15 cellular contexts compared by ENCODE assay signal in the genomic region with DNA sequence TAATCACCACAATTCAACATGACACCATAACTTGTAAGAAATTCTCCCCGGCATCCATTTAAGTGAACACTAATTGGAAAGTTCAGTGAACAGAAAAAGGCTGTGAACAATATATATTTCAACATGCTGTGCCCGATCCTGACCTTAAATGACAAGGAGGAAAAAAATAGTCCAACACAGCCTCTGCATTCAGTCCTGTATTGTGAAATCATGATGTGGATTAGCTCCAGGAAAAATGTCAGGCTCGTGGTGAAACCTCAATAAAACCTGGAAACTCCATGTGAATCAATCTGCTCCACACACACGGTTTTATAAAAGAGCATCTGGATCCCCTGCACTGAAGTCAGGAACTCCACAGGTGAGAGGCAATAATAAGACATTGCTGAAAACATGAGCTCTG.
DNase-seq lines count a peak whose midpoint lies in the region; ATAC-seq, FAIRE-seq and TF ChIP-seq lines count a peak whose summit lies in the region.
"Had no signal": no experiment of that assay in that cellular context is flagged by ENCODE, and none has a peak within 500 bp of the region (broad histone marks: within the 10 kb centered on the region; RNA-seq: fewer than 3 reads in every experiment).

No MANE protein-coding gene starts in this region.

- no peaks in the 10 kb centered on the region for H3F3A ChIP-seq in neural cell (ENCODE audit: insufficient read depth, low read length, poor library complexity, severe bottlenecking)

- H3K27ac Mint-ChIP-seq in endodermal cell: peak overlapping the region; percentile 29
- H3K27ac Mint-ChIP-seq in mesothelial cell of epicardium: no peak overlapping the region
- H3K27ac Mint-ChIP-seq: activated naive CD8-positive, alpha-beta T cell; CD4-positive, alpha-beta T cell; T-helper 1 cell treated with Interleukin-12 subunit alpha and Interleukin-12 subunit beta and Interleukin-4 antibody, amounts not matched to agents 30 μg/mL and 1 μg/mL, for 36 hours had no signal

- H3K27me3 ChIP-seq in endodermal cell (ENCODE audit: control insufficient read depth, insufficient read depth, low read length, poor library complexity, severe bottlenecking): no peaks in the 10 kb centered on the region
- no peaks in the 10 kb centered on the region for H3K27me3 ChIP-seq in neural cell (ENCODE audit: insufficient read depth, low read depth, low read length)
- no peaks in the 10 kb centered on the region for H3K27me3 ChIP-seq in small intestine (ENCODE audit: control insufficient read depth in 2 of 2, insufficient read depth in 2 of 2, low read length in 2 of 2)

- peak; percentile 58 for DNase-seq in EH (ENCODE audit: low read depth)
- DNase-seq in NCI-H2227 (lab: John Stamatoyannopoulos, UW; ENCODE audit: unreplicated experiment): peak; percentile 35
- no peak for DNase-seq in endodermal cell
- no peak for DNase-seq in mesothelial cell of epicardium (ENCODE audit: low spot score in 2 of 2, unreplicated experiment in 2 of 2)
- DNase-seq in small intestine: no peak
- no peak for DNase-seq in effector CD4-positive, alpha-beta T cell
- DNase-seq: CD4-positive, alpha-beta T cell; effector memory CD4-positive, alpha-beta T cell; GOT3; NCI-H2081; stimulated activated CD4-positive, alpha-beta T cell treated with anti-CD3 and anti-CD28 coated beads, Interleukin-12 subunit alpha, Interleukin-12 subunit beta, amount 100 ng/mL, for 4 hours had no signal

- H3K9me2 ChIP-seq in neural cell (ENCODE audit: insufficient read depth, low read length): no peaks in the 10 kb centered on the region

- 86 to 88% methylated on average over 3 to 4 of the region's 4 CpGs for WGBS in endodermal cell (ENCODE audit: insufficient coverage in 1 of 2, insufficient read length in 1 of 2), 2 experiments
- 39 to 44% (median 41%) methylated on average over 4 of the region's 4 CpGs for WGBS in small intestine, 3 donors

- H3K36me3 Mint-ChIP-seq in endodermal cell (ENCODE audit: low read depth) (no peaks in the 10 kb centered on the region), mesothelial cell of epicardium (no peaks in the 10 kb centered on the region)
- H3K36me3 Mint-ChIP-seq: activated naive CD8-positive, alpha-beta T cell had no signal

- no peak for ATAC-seq in HG03442 (IDR thresholded peaks at IDR 0.05; ENCODE audit: unreplicated experiment)

- H3K4me3 ChIP-seq in endodermal cell (ENCODE audit: low read length) (no peak overlapping the region), neural cell (ENCODE audit: low read length) (peak overlapping the region; percentile 4), small intestine (ENCODE audit: low read depth in 1 of 2, low read length in 2 of 2) (no peak overlapping the region)

- H3K4me1 ChIP-seq in endodermal cell (ENCODE audit: control insufficient read depth, insufficient read depth, low read length) (no peaks in the 10 kb centered on the region), small intestine (ENCODE audit: control insufficient read depth in 2 of 2, insufficient read depth in 1 of 2, low read depth in 1 of 2, low read length in 1 of 2) (no peaks in the 10 kb centered on the region)

- TF ChIP-seq EP300 in neural cell (conservative IDR thresholded peaks at IDR 0.05; ENCODE audit: poor library complexity, severe bottlenecking): peak; percentile 38

- no peak for FAIRE-seq in small intestine (lab: Jason Lieb, UNC)

- H2AFZ ChIP-seq in neural cell (ENCODE audit: low read depth, low read length): no peak overlapping the region

- H3K79me2 ChIP-seq in neural cell (replicated peaks; ENCODE audit: insufficient read depth, low read length): no peaks in the 10 kb centered on the region

- H3K27me3 Mint-ChIP-seq in endodermal cell (ENCODE audit: insufficient read depth) (no peaks in the 10 kb centered on the region), mesothelial cell of epicardium (ENCODE audit: low read depth) (no peaks in the 10 kb centered on the region)
- H3K27me3 Mint-ChIP-seq: CD4-positive, alpha-beta T cell had no signal

- no peak overlapping the region for H3K27ac ChIP-seq in endodermal cell (ENCODE audit: low read depth, low read length)
- no peak overlapping the region for H3K27ac ChIP-seq in neural cell (ENCODE audit: low read length)
- H3K27ac ChIP-seq in small intestine (ENCODE audit: low read depth in 1 of 2, low read length in 1 of 2): no peak overlapping the region

- H3K4me1 Mint-ChIP-seq in endodermal cell: peaks cover 7% of the 10 kb centered on the region
- peaks cover 20% of the 10 kb centered on the region for H3K4me1 Mint-ChIP-seq in mesothelial cell of epicardium

- H3K36me3 ChIP-seq in endodermal cell (ENCODE audit: control insufficient read depth, insufficient read depth, low read length) (no peaks in the 10 kb centered on the region), neural cell (ENCODE audit: insufficient read depth, low read length) (no peaks in the 10 kb centered on the region), small intestine (ENCODE audit: control insufficient read depth in 2 of 2, insufficient read depth in 2 of 2, low read length in 2 of 2) (no peaks in the 10 kb centered on the region)

- no peaks in the 10 kb centered on the region for H4K20me1 ChIP-seq in neural cell (ENCODE audit: insufficient read depth)

- H3K9me3 ChIP-seq in endodermal cell (ENCODE audit: control insufficient read depth, low read length) (no peaks in the 10 kb centered on the region), neural cell (ENCODE audit: low read length) (no peaks in the 10 kb centered on the region), small intestine (ENCODE audit: control insufficient read depth, low read depth) (no peaks in the 10 kb centered on the region)

- H3K9me3 Mint-ChIP-seq in endodermal cell (no peaks in the 10 kb centered on the region), mesothelial cell of epicardium (peaks cover 1% of the 10 kb centered on the region)
- H3K9me3 Mint-ChIP-seq: T-helper 1 cell treated with Interleukin-12 subunit alpha and Interleukin-12 subunit beta and Interleukin-4 antibody, amounts not matched to agents 30 μg/mL and 1 μg/mL, for 36 hours had no signal

- no peak for TF ChIP-seq RAD21 in neural cell (conservative IDR thresholded peaks at IDR 0.05)

- H3K9ac ChIP-seq in endodermal cell (ENCODE audit: extremely low read depth, low read length, poor library complexity, severe bottlenecking) (no peak overlapping the region), neural cell (ENCODE audit: low read length) (no peak overlapping the region)

- no peak overlapping the region for H3K4me2 ChIP-seq in neural cell (ENCODE audit: low read length)

- TF ChIP-seq CTCF in endodermal cell (conservative IDR thresholded peaks at IDR 0.05) (no peak), neural cell (IDR thresholded peaks at IDR 0.05; ENCODE audit: poor library complexity, severe bottlenecking) (no peak), mesothelial cell of epicardium (IDR thresholded peaks at IDR 0.05; ENCODE audit: unreplicated experiment) (no peak)

- H3K4me3 Mint-ChIP-seq in endodermal cell (no peak overlapping the region), mesothelial cell of epicardium (no peak overlapping the region)
- H3K4me3 Mint-ChIP-seq: activated naive CD8-positive, alpha-beta T cell; CD4-positive, alpha-beta T cell; T-helper 1 cell treated with Interleukin-12 subunit alpha and Interleukin-12 subunit beta and Interleukin-4 antibody, amounts not matched to agents 30 μg/mL and 1 μg/mL, for 36 hours had no signal

TF ChIP-seq in neural cell, 6 proteins besides CTCF, POLR2A, EP300 and RAD21:
- TF ChIP-seq EZH2 (IDR thresholded peaks at IDR 0.05; ENCODE audit: borderline replicate concordance, insufficient read depth, low read length, poor library complexity, severe bottlenecking) (no peak), MXI1 (conservative IDR thresholded peaks at IDR 0.05; ENCODE audit: poor library complexity, severe bottlenecking) (no peak), SMC3 (conservative IDR thresholded peaks at IDR 0.05; ENCODE audit: poor library complexity) (no peak), POLR2AphosphoS5 (IDR thresholded peaks at IDR 0.05) (peak; percentile 14), TAF1 (IDR thresholded peaks at IDR 0.05; ENCODE audit: low read depth) (no peak)
- TF ChIP-seq, protein P1, sequence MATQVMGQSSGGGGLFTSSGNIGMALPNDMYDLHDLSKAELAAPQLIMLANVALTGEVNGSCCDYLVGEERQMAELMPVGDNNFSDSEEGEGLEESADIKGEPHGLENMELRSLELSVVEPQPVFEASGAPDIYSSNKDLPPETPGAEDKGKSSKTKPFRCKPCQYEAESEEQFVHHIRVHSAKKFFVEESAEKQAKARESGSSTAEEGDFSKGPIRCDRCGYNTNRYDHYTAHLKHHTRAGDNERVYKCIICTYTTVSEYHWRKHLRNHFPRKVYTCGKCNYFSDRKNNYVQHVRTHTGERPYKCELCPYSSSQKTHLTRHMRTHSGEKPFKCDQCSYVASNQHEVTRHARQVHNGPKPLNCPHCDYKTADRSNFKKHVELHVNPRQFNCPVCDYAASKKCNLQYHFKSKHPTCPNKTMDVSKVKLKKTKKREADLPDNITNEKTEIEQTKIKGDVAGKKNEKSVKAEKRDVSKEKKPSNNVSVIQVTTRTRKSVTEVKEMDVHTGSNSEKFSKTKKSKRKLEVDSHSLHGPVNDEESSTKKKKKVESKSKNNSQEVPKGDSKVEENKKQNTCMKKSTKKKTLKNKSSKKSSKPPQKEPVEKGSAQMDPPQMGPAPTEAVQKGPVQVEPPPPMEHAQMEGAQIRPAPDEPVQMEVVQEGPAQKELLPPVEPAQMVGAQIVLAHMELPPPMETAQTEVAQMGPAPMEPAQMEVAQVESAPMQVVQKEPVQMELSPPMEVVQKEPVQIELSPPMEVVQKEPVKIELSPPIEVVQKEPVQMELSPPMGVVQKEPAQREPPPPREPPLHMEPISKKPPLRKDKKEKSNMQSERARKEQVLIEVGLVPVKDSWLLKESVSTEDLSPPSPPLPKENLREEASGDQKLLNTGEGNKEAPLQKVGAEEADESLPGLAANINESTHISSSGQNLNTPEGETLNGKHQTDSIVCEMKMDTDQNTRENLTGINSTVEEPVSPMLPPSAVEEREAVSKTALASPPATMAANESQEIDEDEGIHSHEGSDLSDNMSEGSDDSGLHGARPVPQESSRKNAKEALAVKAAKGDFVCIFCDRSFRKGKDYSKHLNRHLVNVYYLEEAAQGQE (IDR thresholded peaks at IDR 0.05; ENCODE audit: borderline replicate concordance): peak; percentile 37

Comparison
In these comparisons a context has a peak if more than half of its experiments do, and no peak if none do; other contexts are left out.
1. DNase-seq: peak in EH (single experiment) and NCI-H2227 (single experiment); none in endodermal cell (single experiment), mesothelial cell of epicardium (0 of 2), small intestine (single experiment) and effector CD4-positive, alpha-beta T cell (single experiment).